9 cellular contexts compared by ENCODE assay signal in genomic region chr14:90368946-90369721, GRCh38. TPM values are rescaled to one million over a fixed set of nuclear protein-coding genes. Genes with fewer than 3 reads are reported as not detected.
A peak's percentile ranks its signal among the peaks of the same experiment; 100 is the strongest.
DNase-seq lines count a peak whose midpoint lies in the region; ATAC-seq, FAIRE-seq and TF ChIP-seq lines count a peak whose summit lies in the region.
"Had no signal": no experiment of that assay in that cellular context is flagged by ENCODE, and none has a peak within 500 bp of the region (broad histone marks: within the 10 kb centered on the region; RNA-seq: fewer than 3 reads in every experiment).

No MANE protein-coding gene starts in this region.

- no peaks in the 10 kb centered on the region for H3K36me3 Mint-ChIP-seq in natural killer cell
- H3K36me3 Mint-ChIP-seq in natural killer cell treated with Interleukin-12 subunit alpha and Interleukin-12 subunit beta and Interleukin-15 and Interleukin-18, amount 100 ng/mL, for 72 hours = no peaks in the 10 kb centered on the region

- in situ Hi-C loops in SK-MEL-5 (cut with HindIII; ENCODE audit: low pct_unique_long_range_greater_than_20kb, low sequenced_read_pairs) = no loop called here

- no peak overlapping the region for H3K4me3 ChIP-seq in upper lobe of right lung
- no peak overlapping the region for H3K4me3 ChIP-seq in lower lobe of right lung

- FAIRE-seq in urothelium cell line (lab: Jason Lieb, UNC) = no peak

- H3K4me1 ChIP-seq in upper lobe of right lung = no peaks in the 10 kb centered on the region
- no peaks in the 10 kb centered on the region for H3K4me1 ChIP-seq in lower lobe of right lung

- ATAC-seq in natural killer cell = peak; percentile 79 to 92 (median 88)
- ATAC-seq in natural killer cell treated with Interleukin-12 subunit alpha and Interleukin-12 subunit beta and Interleukin-15 and Interleukin-18, amount 100 ng/mL, for 72 hours = no peak
- no peak for ATAC-seq in upper lobe of right lung
- ATAC-seq in lower lobe of right lung = no peak
- ATAC-seq: sciatic nerve had no signal

- H3K36me3 ChIP-seq in upper lobe of right lung (no peaks in the 10 kb centered on the region), lower lobe of right lung (no peaks in the 10 kb centered on the region)

- H3K27ac Mint-ChIP-seq in natural killer cell = no peak overlapping the region
- no peak overlapping the region for H3K27ac Mint-ChIP-seq in natural killer cell treated with Interleukin-12 subunit alpha and Interleukin-12 subunit beta and Interleukin-15 and Interleukin-18, amount 100 ng/mL, for 72 hours

- no peaks in the 10 kb centered on the region for H3K4me1 Mint-ChIP-seq in natural killer cell
- no peaks in the 10 kb centered on the region for H3K4me1 Mint-ChIP-seq in natural killer cell treated with Interleukin-12 subunit alpha and Interleukin-12 subunit beta and Interleukin-15 and Interleukin-18, amount 100 ng/mL, for 72 hours (ENCODE audit: low read depth in 2 of 2)

- intact Hi-C loops in natural killer cell (cut with micrococcal nuclease) = loop anchor here (1.0 kb wide), 2 partner anchors 150 to 328 kb away; no protein-coding TSS in a partner anchor
- intact Hi-C loops in upper lobe of right lung (cut with DNase I) = no loop called here
- intact Hi-C loops in lower lobe of right lung (cut with DNase I) = no loop called here

- H3K27ac ChIP-seq in upper lobe of right lung = no peak overlapping the region
- H3K27ac ChIP-seq in lower lobe of right lung = no peak overlapping the region

- H3K27me3 Mint-ChIP-seq in natural killer cell (ENCODE audit: low read depth in 2 of 2) = peaks cover 0 to 3% of the 10 kb centered on the region in 2 donors
- H3K27me3 Mint-ChIP-seq in natural killer cell treated with Interleukin-12 subunit alpha and Interleukin-12 subunit beta and Interleukin-15 and Interleukin-18, amount 100 ng/mL, for 72 hours = peaks cover 0 to 5% of the 10 kb centered on the region in 2 donors

- H3K9me3 Mint-ChIP-seq in natural killer cell = no peaks in the 10 kb centered on the region
- no peaks in the 10 kb centered on the region for H3K9me3 Mint-ChIP-seq in natural killer cell treated with Interleukin-12 subunit alpha and Interleukin-12 subunit beta and Interleukin-15 and Interleukin-18, amount 100 ng/mL, for 72 hours

- no peak overlapping the region for H3K4me3 Mint-ChIP-seq in natural killer cell
- H3K4me3 Mint-ChIP-seq in natural killer cell treated with Interleukin-12 subunit alpha and Interleukin-12 subunit beta and Interleukin-15 and Interleukin-18, amount 100 ng/mL, for 72 hours = no peak overlapping the region

- DNase-seq in natural killer cell = no peak
- DNase-seq in natural killer cell treated with Interleukin-12 subunit alpha and Interleukin-12 subunit beta and Interleukin-15 and Interleukin-18, amount 100 ng/mL, for 72 hours (ENCODE audit: low spot score) = no peak
- peak; percentile 33 for DNase-seq in SK-MEL-5 (ENCODE audit: low read depth, low spot score)
- DNase-seq in glomerular visceral epithelial cell (ENCODE audit: extremely low spot score) = peak; percentile 17
- no peak for DNase-seq in upper lobe of right lung
- no peak for DNase-seq in lower lobe of right lung
- no peak for DNase-seq in cortex of kidney (lab: John Stamatoyannopoulos, UW)
- no peak for DNase-seq in urothelium cell line (ENCODE audit: low spot score)

- no peaks in the 10 kb centered on the region for H3K27me3 ChIP-seq in upper lobe of right lung
- H3K27me3 ChIP-seq in lower lobe of right lung (ENCODE audit: low read depth) = no peaks in the 10 kb centered on the region

- H3K9me3 ChIP-seq in upper lobe of right lung (no peaks in the 10 kb centered on the region), lower lobe of right lung (no peaks in the 10 kb centered on the region)

- peak; percentile 49 for TF ChIP-seq CTCF in natural killer cell (IDR thresholded peaks at IDR 0.05)
- peak; percentile 30 for TF ChIP-seq CTCF in upper lobe of right lung (IDR thresholded peaks at IDR 0.05)
- no peak for TF ChIP-seq CTCF in lower lobe of right lung (IDR thresholded peaks at IDR 0.05)

RNA-seq across cellular contexts. Expression of gene CALM1, which starts 27.7 kb away (rescaled TPM):
- total RNA-seq in natural killer cell (1,000 to 10,000 TPM in 1 of 3 donors, 100 to 1,000 TPM in 2; 868 to 1,074 (median 907) TPM), upper lobe of right lung (477 TPM), lower lobe of right lung (518 TPM)
- total RNA-seq in natural killer cell treated with Interleukin-12 subunit alpha and Interleukin-12 subunit beta and Interleukin-15 and Interleukin-18, amount 100 ng/mL, for 72 hours = 100 to 1,000 TPM; 521 to 669 TPM
- total RNA-seq in SK-MEL-5 (2014; rRNA removed; shearing (Covaris generic)) = 271 and 303 TPM in 2 replicates
- 174 and 194 TPM in 2 replicates for polyA plus RNA-seq in SK-MEL-5 (2015; cell fraction: cytosol; rRNA removed)
- 140 and 155 TPM in 2 replicates for polyA plus RNA-seq in SK-MEL-5 (2015; cell fraction: nucleus; rRNA removed)

RNA-seq across cellular contexts. Expression of gene NRDE2, which starts 37.4 kb away (rescaled TPM):
- 10 to 100 TPM; 32.6 to 46.3 (median 40.7) TPM for total RNA-seq in natural killer cell
- 10 to 100 TPM; 20.2 to 49.6 TPM for total RNA-seq in natural killer cell treated with Interleukin-12 subunit alpha and Interleukin-12 subunit beta and Interleukin-15 and Interleukin-18, amount 100 ng/mL, for 72 hours
- 9.8 and 11.0 TPM in 2 replicates for total RNA-seq in SK-MEL-5 (2014; rRNA removed; shearing (Covaris generic))
- polyA plus RNA-seq in SK-MEL-5 (2015; cell fraction: cytosol; rRNA removed) = 4.5 and 9.5 TPM in 2 replicates
- polyA plus RNA-seq in SK-MEL-5 (2015; cell fraction: nucleus; rRNA removed) = 14.1 and 28.3 TPM in 2 replicates
- total RNA-seq in upper lobe of right lung = 22.2 TPM
- total RNA-seq in lower lobe of right lung = 22.2 TPM

Comparison
In these comparisons a context has a peak if more than half of its experiments do, and no peak if none do; other contexts are left out.
1. ATAC-seq: peak in natural killer cell (3 of 3); none in natural killer cell treated with Interleukin-12 subunit alpha and Interleukin-12 subunit beta and Interleukin-15 and Interleukin-18, amount 100 ng/mL, for 72 hours (0 of 2), upper lobe of right lung (single experiment) and lower lobe of right lung (0 of 2).
2. DNase-seq: peak in SK-MEL-5 (single experiment) and glomerular visceral epithelial cell (single experiment); none in natural killer cell (single experiment), natural killer cell treated with Interleukin-12 subunit alpha and Interleukin-12 subunit beta and Interleukin-15 and Interleukin-18, amount 100 ng/mL, for 72 hours (single experiment), upper lobe of right lung (single experiment), lower lobe of right lung (single experiment), cortex of kidney (single experiment) and urothelium cell line (single experiment).